ENCODE assay signal across 1 cellular context in the genomic region with DNA sequence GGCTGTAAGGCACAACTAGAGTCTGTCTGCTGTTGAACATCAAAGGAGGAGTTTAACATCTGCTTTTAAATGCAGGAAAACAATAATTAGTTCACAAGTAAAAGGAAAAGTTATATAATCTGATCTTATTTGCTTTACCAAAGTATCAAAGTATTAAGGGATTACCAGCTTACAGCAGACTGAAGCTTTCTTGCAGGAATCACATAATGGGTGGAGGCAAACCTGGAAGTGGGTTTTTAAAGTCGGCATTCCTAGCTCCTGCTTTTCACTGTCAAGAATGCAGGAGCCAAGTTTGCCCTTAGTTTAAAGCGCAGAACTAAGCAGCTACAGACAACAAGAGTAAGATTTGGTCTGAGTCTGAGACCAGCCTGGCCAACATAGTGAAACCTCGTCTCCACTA.
TF ChIP-seq lines count a peak whose summit lies in the region.

No MANE protein-coding gene starts in this region.

TF ChIP-seq in GM23338, 12 proteins besides CTCF, POLR2A, EP300 and RAD21 (continued from another document):
- TF ChIP-seq ZNF462 (CRISPR knock-in tag; IDR thresholded peaks at IDR 0.05) (no peak), STAT1 (IDR thresholded peaks at IDR 0.05; ENCODE audit: unreplicated experiment) (no peak)
